13 cellular contexts compared by ENCODE assay signal in genomic region chr1:81808760-81809159, GRCh38. TPM values are rescaled to one million over a fixed set of nuclear protein-coding genes. Genes with fewer than 3 reads are reported as not detected.
DNase-seq lines count a peak whose midpoint lies in the region; ATAC-seq and TF ChIP-seq lines count a peak whose summit lies in the region.
"Had no signal": no experiment of that assay in that cellular context is flagged by ENCODE, and none has a peak within 500 bp of the region (broad histone marks: within the 10 kb centered on the region; RNA-seq: fewer than 3 reads in every experiment).

No MANE protein-coding gene starts in this region.

- no peak overlapping the region for H3K4me3 Mint-ChIP-seq in endothelial cell (ENCODE audit: unreplicated experiment)
- H3K4me3 Mint-ChIP-seq: CD8-positive, alpha-beta T cell; naive thymus-derived CD4-positive, alpha-beta T cell had no signal

- H4K20me1 ChIP-seq in neural cell (ENCODE audit: insufficient read depth), result no peaks in the 10 kb centered on the region

- H3K27ac ChIP-seq in neural cell (ENCODE audit: low read length), result no peak overlapping the region
- H3K27ac ChIP-seq in sigmoid colon, result no peak overlapping the region
- H3K27ac ChIP-seq: cardiac muscle cell had no signal

- TF ChIP-seq EP300 in neural cell (conservative IDR thresholded peaks at IDR 0.05; ENCODE audit: poor library complexity, severe bottlenecking), result no peak
- TF ChIP-seq EP300 in sigmoid colon (IDR thresholded peaks at IDR 0.05), result no peak

- H3K4me1 Mint-ChIP-seq in endothelial cell (ENCODE audit: unreplicated experiment), result peaks cover 41% of the 10 kb centered on the region

- H2AFZ ChIP-seq in neural cell (ENCODE audit: low read depth, low read length), result no peak overlapping the region

- H3K36me3 ChIP-seq in neural cell (ENCODE audit: insufficient read depth, low read length) (no peaks in the 10 kb centered on the region), sigmoid colon (no peaks in the 10 kb centered on the region)
- H3K36me3 ChIP-seq: cardiac muscle cell had no signal

- TF ChIP-seq POLR2A in sigmoid colon (IDR thresholded peaks at IDR 0.05), result no peak

- DNase-seq in Daoy (ENCODE audit: low read depth) (peak; percentile 12), NAMALWA (ENCODE audit: low spot score) (peak; percentile 13), endothelial cell (ENCODE audit: low spot score) (no peak), sigmoid colon (no peak), NCI-H510A treated with DMSO at 0.1 percent for 48 hours (lab: John Stamatoyannopoulos, UW) (no peak)
- DNase-seq in activated naive CD4-positive, alpha-beta T cell treated with Interleukin-2 at 50 U/mL for 16 hours, result no peak
- DNase-seq: activated T-cell treated with anti-CD3 and anti-CD28 coated beads, Interleukin-2, amount 50 U/mL, for 1 hour; CD8-positive, alpha-beta T cell; Karpas-422; naive thymus-derived CD4-positive, alpha-beta T cell had no signal

- peaks cover 3% of the 10 kb centered on the region for H3K27me3 Mint-ChIP-seq in endothelial cell (ENCODE audit: unreplicated experiment)

- no peaks in the 10 kb centered on the region for H3K27me3 ChIP-seq in neural cell (ENCODE audit: insufficient read depth, low read depth, low read length)
- no peaks in the 10 kb centered on the region for H3K27me3 ChIP-seq in sigmoid colon
- H3K27me3 ChIP-seq: cardiac muscle cell had no signal

- no peak for TF ChIP-seq CTCF in endothelial cell (IDR thresholded peaks at IDR 0.05; ENCODE audit: unreplicated experiment)
- TF ChIP-seq CTCF in neural cell (IDR thresholded peaks at IDR 0.05; ENCODE audit: poor library complexity, severe bottlenecking), result peak; percentile 15
- peak in 1 of 4 experiments; percentile 8 for TF ChIP-seq CTCF in sigmoid colon (IDR thresholded peaks at IDR 0.05)

- H3K9me3 Mint-ChIP-seq in endothelial cell (ENCODE audit: unreplicated experiment), result no peaks in the 10 kb centered on the region
- H3K9me3 Mint-ChIP-seq: CD8-positive, alpha-beta T cell had no signal

- intact Hi-C loops in sigmoid colon (cut with DNase I), result no loop called here

- no peaks in the 10 kb centered on the region for H3K9me2 ChIP-seq in neural cell (ENCODE audit: insufficient read depth, low read length)

- no peaks in the 10 kb centered on the region for H3K9me3 ChIP-seq in neural cell (ENCODE audit: low read length)
- no peaks in the 10 kb centered on the region for H3K9me3 ChIP-seq in sigmoid colon

- peak overlapping the region; percentile 25 for H3K27ac Mint-ChIP-seq in endothelial cell (ENCODE audit: unreplicated experiment)
- H3K27ac Mint-ChIP-seq: CD8-positive, alpha-beta T cell; naive thymus-derived CD4-positive, alpha-beta T cell had no signal

- H3K4me2 ChIP-seq in neural cell (ENCODE audit: low read length), result peak overlapping the region; percentile 6

- H3K79me2 ChIP-seq in neural cell (replicated peaks; ENCODE audit: insufficient read depth, low read length), result peaks cover 100% of the 10 kb centered on the region

- 18 to 36% methylated on average over 7 of the region's 7 CpGs for WGBS in sigmoid colon, 2 donors

- H3F3A ChIP-seq in neural cell (ENCODE audit: insufficient read depth, low read length, poor library complexity, severe bottlenecking), result peaks cover 14% of the 10 kb centered on the region

- no peak overlapping the region for H3K9ac ChIP-seq in neural cell (ENCODE audit: low read length)

- TF ChIP-seq RAD21 in neural cell (conservative IDR thresholded peaks at IDR 0.05), result no peak

- H3K36me3 Mint-ChIP-seq in endothelial cell (ENCODE audit: low read depth, unreplicated experiment), result no peaks in the 10 kb centered on the region
- H3K36me3 Mint-ChIP-seq: CD8-positive, alpha-beta T cell had no signal

- ATAC-seq in GM21423 (IDR thresholded peaks at IDR 0.05; ENCODE audit: unreplicated experiment), result no peak
- ATAC-seq: CD8-positive, alpha-beta T cell; naive thymus-derived CD4-positive, alpha-beta T cell had no signal

- H3K4me3 ChIP-seq in neural cell (ENCODE audit: low read length), result no peak overlapping the region
- H3K4me3 ChIP-seq in sigmoid colon, result no peak overlapping the region
- H3K4me3 ChIP-seq: cardiac muscle cell had no signal

- peaks cover 0 to 77% (median 20%) of the 10 kb centered on the region in 4 donors for H3K4me1 ChIP-seq in sigmoid colon

TF ChIP-seq in neural cell, 6 proteins besides CTCF, POLR2A, EP300 and RAD21:
- TF ChIP-seq MXI1 (conservative IDR thresholded peaks at IDR 0.05; ENCODE audit: poor library complexity, severe bottlenecking) (no peak), SMC3 (conservative IDR thresholded peaks at IDR 0.05; ENCODE audit: poor library complexity) (no peak), REST (IDR thresholded peaks at IDR 0.05; ENCODE audit: borderline replicate concordance) (no peak), POLR2AphosphoS5 (IDR thresholded peaks at IDR 0.05) (no peak)

RNA-seq across cellular contexts. Expression of gene ADGRL2, which starts 8.0 kb away (rescaled TPM):
- 18.0 and 20.3 TPM in 2 replicates for total RNA-seq in Daoy (2014; rRNA removed; shearing (Covaris generic))
- total RNA-seq in endothelial cell (ENCODE audit: unreplicated experiment), result 85.4 TPM
- 162 and 190 TPM in 2 replicates for polyA plus RNA-seq in neural cell
- polyA minus RNA-seq in neural cell, result 337 and 346 TPM in 2 replicates
- total RNA-seq in sigmoid colon, result 10 to 100 TPM; 49.4 to 73.4 (median 61.1) TPM
- polyA plus RNA-seq in sigmoid colon, result 1 to 10 TPM; 2.3 to 9.6 (median 4.8) TPM
- total RNA-seq: CD8-positive, alpha-beta T cell; naive thymus-derived CD4-positive, alpha-beta T cell had no signal
- polyA plus RNA-seq: naive thymus-derived CD4-positive, alpha-beta T cell had no signal

Comparison
In these comparisons a context has a peak if more than half of its experiments do, and no peak if none do; other contexts are left out.
1. DNase-seq: peak in Daoy (single experiment) and NAMALWA (single experiment); none in endothelial cell (single experiment), activated naive CD4-positive, alpha-beta T cell treated with Interleukin-2 at 50 U/mL for 16 hours (single experiment), sigmoid colon (single experiment) and NCI-H510A treated with DMSO at 0.1 percent for 48 hours (single experiment).